Comparison of ENCODE assay signal across 1 cellular context in the genomic region with DNA sequence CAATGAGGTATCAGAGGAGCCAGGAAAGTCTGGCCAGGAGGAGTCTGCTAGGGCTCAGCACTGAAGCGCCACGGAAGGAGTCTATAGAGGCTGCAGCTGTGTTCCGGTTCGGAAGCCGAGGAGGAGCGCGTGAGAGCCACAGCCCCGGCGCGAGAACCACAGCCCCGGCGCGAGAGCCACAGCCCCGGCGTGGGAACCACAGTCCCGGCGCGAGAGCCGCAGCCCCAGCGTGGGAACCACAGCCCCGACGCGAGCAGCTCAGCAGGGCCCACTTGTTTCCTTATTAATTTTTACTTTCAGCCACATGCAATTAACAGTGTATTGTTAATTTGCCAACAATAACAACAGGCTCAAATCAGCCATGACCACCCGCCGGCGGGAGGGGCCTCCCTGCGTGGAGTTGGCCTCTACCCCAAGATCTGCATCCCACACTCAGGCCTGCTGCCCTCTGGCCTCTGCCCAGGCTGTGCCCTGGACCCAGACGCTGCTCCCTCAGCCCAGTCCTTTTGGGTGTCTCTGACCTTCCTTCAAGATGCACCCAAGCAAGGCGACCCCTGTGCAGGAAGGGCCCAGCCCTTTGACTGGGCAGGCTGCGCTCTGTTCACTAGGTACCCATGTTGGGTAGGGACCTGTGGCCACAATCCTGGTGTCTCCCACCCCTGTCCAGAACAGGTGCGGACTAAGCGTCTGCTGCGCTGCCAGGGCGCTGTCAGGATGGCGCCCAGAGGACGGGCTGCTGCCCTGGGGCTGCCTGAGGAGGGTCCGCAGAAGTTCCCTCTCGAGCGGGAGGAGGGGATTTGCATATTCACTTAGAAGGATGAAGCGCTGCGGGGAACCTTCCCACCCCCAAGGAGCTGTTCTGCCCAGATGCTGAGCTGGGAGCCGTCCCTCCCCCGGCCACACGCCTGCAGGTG.
TF ChIP-seq lines count a peak whose summit lies in the region.

No MANE protein-coding gene starts in this region.

TF ChIP-seq in GM23338, 12 proteins besides CTCF, POLR2A, EP300 and RAD21 (continued from another document):
- TF ChIP-seq, protein P1, sequence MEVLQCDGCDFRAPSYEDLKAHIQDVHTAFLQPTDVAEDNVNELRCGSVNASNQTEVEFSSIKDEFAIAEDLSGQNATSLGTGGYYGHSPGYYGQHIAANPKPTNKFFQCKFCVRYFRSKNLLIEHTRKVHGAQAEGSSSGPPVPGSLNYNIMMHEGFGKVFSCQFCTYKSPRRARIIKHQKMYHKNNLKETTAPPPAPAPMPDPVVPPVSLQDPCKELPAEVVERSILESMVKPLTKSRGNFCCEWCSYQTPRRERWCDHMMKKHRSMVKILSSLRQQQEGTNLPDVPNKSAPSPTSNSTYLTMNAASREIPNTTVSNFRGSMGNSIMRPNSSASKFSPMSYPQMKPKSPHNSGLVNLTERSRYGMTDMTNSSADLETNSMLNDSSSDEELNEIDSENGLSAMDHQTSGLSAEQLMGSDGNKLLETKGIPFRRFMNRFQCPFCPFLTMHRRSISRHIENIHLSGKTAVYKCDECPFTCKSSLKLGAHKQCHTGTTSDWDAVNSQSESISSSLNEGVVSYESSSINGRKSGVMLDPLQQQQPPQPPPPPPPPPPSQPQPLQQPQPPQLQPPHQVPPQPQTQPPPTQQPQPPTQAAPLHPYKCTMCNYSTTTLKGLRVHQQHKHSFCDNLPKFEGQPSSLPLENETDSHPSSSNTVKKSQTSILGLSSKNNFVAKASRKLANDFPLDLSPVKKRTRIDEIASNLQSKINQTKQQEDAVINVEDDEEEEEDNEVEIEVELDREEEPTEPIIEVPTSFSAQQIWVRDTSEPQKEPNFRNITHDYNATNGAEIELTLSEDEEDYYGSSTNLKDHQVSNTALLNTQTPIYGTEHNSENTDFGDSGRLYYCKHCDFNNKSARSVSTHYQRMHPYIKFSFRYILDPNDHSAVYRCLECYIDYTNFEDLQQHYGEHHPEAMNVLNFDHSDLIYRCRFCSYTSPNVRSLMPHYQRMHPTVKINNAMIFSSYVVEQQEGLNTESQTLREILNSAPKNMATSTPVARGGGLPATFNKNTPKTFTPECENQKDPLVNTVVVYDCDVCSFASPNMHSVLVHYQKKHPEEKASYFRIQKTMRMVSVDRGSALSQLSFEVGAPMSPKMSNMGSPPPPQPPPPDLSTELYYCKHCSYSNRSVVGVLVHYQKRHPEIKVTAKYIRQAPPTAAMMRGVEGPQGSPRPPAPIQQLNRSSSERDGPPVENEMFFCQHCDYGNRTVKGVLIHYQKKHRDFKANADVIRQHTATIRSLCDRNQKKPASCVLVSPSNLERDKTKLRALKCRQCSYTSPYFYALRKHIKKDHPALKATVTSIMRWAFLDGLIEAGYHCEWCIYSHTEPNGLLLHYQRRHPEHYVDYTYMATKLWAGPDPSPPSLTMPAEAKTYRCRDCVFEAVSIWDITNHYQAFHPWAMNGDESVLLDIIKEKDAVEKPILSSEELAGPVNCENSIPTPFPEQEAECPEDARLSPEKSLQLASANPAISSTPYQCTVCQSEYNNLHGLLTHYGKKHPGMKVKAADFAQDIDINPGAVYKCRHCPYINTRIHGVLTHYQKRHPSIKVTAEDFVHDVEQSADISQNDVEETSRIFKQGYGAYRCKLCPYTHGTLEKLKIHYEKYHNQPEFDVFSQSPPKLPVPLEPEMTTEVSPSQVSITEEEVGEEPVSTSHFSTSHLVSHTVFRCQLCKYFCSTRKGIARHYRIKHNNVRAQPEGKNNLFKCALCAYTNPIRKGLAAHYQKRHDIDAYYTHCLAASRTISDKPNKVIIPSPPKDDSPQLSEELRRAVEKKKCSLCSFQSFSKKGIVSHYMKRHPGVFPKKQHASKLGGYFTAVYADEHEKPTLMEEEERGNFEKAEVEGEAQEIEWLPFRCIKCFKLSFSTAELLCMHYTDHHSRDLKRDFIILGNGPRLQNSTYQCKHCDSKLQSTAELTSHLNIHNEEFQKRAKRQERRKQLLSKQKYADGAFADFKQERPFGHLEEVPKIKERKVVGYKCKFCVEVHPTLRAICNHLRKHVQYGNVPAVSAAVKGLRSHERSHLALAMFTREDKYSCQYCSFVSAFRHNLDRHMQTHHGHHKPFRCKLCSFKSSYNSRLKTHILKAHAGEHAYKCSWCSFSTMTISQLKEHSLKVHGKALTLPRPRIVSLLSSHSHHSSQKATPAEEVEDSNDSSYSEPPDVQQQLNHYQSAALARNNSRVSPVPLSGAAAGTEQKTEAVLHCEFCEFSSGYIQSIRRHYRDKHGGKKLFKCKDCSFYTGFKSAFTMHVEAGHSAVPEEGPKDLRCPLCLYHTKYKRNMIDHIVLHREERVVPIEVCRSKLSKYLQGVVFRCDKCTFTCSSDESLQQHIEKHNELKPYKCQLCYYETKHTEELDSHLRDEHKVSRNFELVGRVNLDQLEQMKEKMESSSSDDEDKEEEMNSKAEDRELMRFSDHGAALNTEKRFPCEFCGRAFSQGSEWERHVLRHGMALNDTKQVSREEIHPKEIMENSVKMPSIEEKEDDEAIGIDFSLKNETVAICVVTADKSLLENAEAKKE (CRISPR knock-in tag; IDR thresholded peaks at IDR 0.05): no peak
- TF ChIP-seq ETS1 (IDR thresholded peaks at IDR 0.05) (no peak), ZNF114 (CRISPR knock-in tag; IDR thresholded peaks at IDR 0.05) (no peak), EZH2phosphoT487 (IDR thresholded peaks at IDR 0.05; ENCODE audit: unreplicated experiment) (no peak), ZNF331 (CRISPR knock-in tag; IDR thresholded peaks at IDR 0.05; ENCODE audit: low read depth) (no peak), JUNB (IDR thresholded peaks at IDR 0.05; ENCODE audit: unreplicated experiment) (no peak), NANOG (IDR thresholded peaks at IDR 0.05; ENCODE audit: borderline replicate concordance) (no peak), EZH2 (IDR thresholded peaks at IDR 0.05; ENCODE audit: low read depth, unreplicated experiment) (no peak), POLR2AphosphoS5 (IDR thresholded peaks at IDR 0.05; ENCODE audit: low read depth) (no peak), CREB1 (CRISPR knock-in tag; IDR thresholded peaks at IDR 0.05; ENCODE audit: low read depth) (no peak)
- TF ChIP-seq, protein P2, sequence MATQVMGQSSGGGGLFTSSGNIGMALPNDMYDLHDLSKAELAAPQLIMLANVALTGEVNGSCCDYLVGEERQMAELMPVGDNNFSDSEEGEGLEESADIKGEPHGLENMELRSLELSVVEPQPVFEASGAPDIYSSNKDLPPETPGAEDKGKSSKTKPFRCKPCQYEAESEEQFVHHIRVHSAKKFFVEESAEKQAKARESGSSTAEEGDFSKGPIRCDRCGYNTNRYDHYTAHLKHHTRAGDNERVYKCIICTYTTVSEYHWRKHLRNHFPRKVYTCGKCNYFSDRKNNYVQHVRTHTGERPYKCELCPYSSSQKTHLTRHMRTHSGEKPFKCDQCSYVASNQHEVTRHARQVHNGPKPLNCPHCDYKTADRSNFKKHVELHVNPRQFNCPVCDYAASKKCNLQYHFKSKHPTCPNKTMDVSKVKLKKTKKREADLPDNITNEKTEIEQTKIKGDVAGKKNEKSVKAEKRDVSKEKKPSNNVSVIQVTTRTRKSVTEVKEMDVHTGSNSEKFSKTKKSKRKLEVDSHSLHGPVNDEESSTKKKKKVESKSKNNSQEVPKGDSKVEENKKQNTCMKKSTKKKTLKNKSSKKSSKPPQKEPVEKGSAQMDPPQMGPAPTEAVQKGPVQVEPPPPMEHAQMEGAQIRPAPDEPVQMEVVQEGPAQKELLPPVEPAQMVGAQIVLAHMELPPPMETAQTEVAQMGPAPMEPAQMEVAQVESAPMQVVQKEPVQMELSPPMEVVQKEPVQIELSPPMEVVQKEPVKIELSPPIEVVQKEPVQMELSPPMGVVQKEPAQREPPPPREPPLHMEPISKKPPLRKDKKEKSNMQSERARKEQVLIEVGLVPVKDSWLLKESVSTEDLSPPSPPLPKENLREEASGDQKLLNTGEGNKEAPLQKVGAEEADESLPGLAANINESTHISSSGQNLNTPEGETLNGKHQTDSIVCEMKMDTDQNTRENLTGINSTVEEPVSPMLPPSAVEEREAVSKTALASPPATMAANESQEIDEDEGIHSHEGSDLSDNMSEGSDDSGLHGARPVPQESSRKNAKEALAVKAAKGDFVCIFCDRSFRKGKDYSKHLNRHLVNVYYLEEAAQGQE (IDR thresholded peaks at IDR 0.05; ENCODE audit: unreplicated experiment): no peak
